19 cellular contexts compared by ENCODE assay signal in the genomic region with DNA sequence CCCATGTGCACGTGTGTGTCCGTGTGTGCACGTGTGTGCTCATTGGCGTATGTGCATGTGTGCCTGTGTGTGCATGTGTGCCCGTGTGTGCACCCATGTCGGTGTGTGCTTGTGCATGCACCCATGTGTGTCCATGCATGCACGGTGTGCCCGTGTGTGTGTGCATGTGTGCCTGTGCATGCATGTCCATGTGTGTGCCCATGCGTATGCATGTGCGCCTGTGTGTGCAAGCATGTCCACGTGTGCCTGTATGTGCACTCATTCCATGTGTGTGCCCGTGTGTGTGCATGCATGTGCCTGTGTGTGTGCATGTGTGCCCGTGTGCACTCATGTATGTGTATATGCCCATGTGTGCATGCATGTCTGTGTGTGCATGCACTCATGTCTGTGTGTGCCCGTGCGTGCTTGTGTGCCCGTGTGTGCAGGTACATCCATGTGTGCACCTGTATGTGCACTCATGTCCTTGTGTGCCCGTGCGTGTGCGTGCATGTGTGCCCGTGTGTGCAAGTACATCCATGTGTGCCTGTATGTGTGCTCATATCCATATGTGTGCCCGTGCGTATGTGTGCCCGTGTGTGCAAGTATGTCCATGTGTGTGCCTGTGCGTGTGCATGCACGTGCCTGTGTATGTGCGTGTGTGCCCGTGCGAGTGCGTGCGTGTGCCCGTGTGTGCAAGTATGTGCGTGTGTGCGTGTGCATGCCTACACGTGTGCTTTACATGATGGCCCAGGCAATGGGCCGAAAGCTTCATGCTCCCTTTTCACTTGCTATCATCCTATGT. TPM values are rescaled to one million over a fixed set of nuclear protein-coding genes. Genes with fewer than 3 reads are reported as not detected.
"Had no signal": no experiment of that assay in that cellular context is flagged by ENCODE, and none has a peak within 500 bp of the region (broad histone marks: within the 10 kb centered on the region; RNA-seq: fewer than 3 reads in every experiment).

No MANE protein-coding gene starts in this region.

- H3K36me3 Mint-ChIP-seq: activated naive CD8-positive, alpha-beta T cell treated with anti-CD3 and anti-CD28 coated beads for 36 hours had no signal

- H3K4me3 ChIP-seq: dorsolateral prefrontal cortex, heart left ventricle, skin epidermis, stomach, thoracic aorta, vagina had no signal

- H3K9me3 ChIP-seq: heart left ventricle, stomach, thoracic aorta, vagina had no signal

- H3K36me3 ChIP-seq: heart left ventricle, stomach, thoracic aorta, vagina, WERI-Rb-1 had no signal

- FAIRE-seq: islet of Langerhans had no signal

- H3K4me1 Mint-ChIP-seq: neural crest cell had no signal

- H3K27ac Mint-ChIP-seq: activated naive CD8-positive, alpha-beta T cell treated with anti-CD3 and anti-CD28 coated beads for 36 hours; activated T-helper 2 cell treated with anti-CD3 and anti-CD28 coated beads, Interferon-gamma antibody, Interleukin-2, Interleukin-4, amounts not matched to agents 10 μg/mL and 5 μg/mL and 100 μg/mL, durations not matched to agents 14 hours and 24 hours and 36 hours; memory B cell had no signal

- H3K27ac ChIP-seq: stomach, thoracic aorta, vagina, WERI-Rb-1 had no signal

- H3K4me3 Mint-ChIP-seq: activated naive CD8-positive, alpha-beta T cell treated with anti-CD3 and anti-CD28 coated beads for 36 hours; memory B cell; neural crest cell had no signal

- H3K4me1 ChIP-seq: vagina had no signal

- DNase-seq: activated CD4-positive, alpha-beta T cell treated with anti-CD3 and anti-CD28 coated beads for 48 hours; activated naive CD8-positive, alpha-beta T cell treated with anti-CD3 and anti-CD28 coated beads for 36 hours; activated T-cell treated with anti-CD3 and anti-CD28 coated beads for 4 hours; stimulated activated CD4-positive, alpha-beta T cell treated with anti-CD3 and anti-CD28 coated beads, Interleukin-4, amount 100 ng/mL, for 4 hours; WERI-Rb-1 had no signal

- H3K9me3 Mint-ChIP-seq: memory B cell, neural crest cell had no signal

- ATAC-seq: esophagus mucosa had no signal

- H3K27me3 Mint-ChIP-seq: activated naive CD8-positive, alpha-beta T cell treated with anti-CD3 and anti-CD28 coated beads for 36 hours had no signal

- H3K27me3 ChIP-seq: vagina had no signal

RNA-seq across cellular contexts. Expression of a gene that starts 21.6 kb away (rescaled TPM):
- total RNA-seq: chondrocyte, fibroblast of villous mesenchyme, neural crest cell had no signal

RNA-seq across cellular contexts. Expression of a gene that starts 35.7 kb away (rescaled TPM):
- total RNA-seq: activated CD8-positive, alpha-beta memory T cell treated with anti-CD3 and anti-CD28 coated beads for 36 hours; activated naive CD8-positive, alpha-beta T cell treated with anti-CD3 and anti-CD28 coated beads for 36 hours; activated T-helper 2 cell treated with anti-CD3 and anti-CD28 coated beads, Interferon-gamma antibody, Interleukin-2, Interleukin-4, amounts not matched to agents 10 μg/mL and 5 μg/mL and 100 μg/mL, durations not matched to agents 14 hours and 24 hours and 36 hours; chondrocyte; esophagus mucosa; fibroblast of villous mesenchyme; heart left ventricle; neural crest cell; stomach; thoracic aorta; vagina had no signal
- polyA plus RNA-seq: heart left ventricle, stomach had no signal
